In the genomic region with DNA sequence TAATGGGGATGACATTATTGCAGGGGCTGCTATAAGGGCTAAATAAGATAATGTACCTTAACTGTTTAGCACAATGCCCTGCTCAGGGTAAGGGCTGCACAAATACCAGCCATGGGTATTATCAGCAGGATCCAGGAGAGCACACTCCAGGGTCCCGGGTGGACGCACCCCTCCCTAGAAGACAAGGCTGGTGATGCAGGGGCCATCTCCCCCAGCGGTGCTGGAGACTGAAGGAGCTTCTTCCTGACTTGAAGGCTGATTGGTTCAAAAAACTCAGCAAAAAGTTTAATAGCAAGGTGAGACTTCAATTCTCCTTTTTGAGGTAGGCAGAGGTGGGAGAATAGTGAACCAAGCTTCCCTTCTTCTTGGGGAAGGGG, we compare ENCODE assay signal across 29 cellular contexts. TPM values are rescaled to one million over a fixed set of nuclear protein-coding genes. Genes with fewer than 3 reads are reported as not detected.
DNase-seq lines count a peak whose midpoint lies in the region; ATAC-seq and TF ChIP-seq lines count a peak whose summit lies in the region.
"Had no signal": no experiment of that assay in that cellular context is flagged by ENCODE, and none has a peak within 500 bp of the region (broad histone marks: within the 10 kb centered on the region; RNA-seq: fewer than 3 reads in every experiment).

No MANE protein-coding gene starts in this region.

- H3K9me3 Mint-ChIP-seq in nephron (no peaks in the 10 kb centered on the region), MCF 10A (ENCODE audit: unreplicated experiment) (no peaks in the 10 kb centered on the region)
- H3K9me3 Mint-ChIP-seq: activated CD4-positive, alpha-beta memory T cell treated with anti-CD3 and anti-CD28 coated beads for 36 hours; activated T-cell treated with anti-CD3 and anti-CD28 coated beads, Interleukin-2, amount 50 U/mL, for 72 hours; CD4-positive, alpha-beta T cell; central memory CD8-positive, alpha-beta T cell; memory B cell had no signal

- peak; percentile 9 for DNase-seq in activated effector memory CD4-positive, alpha-beta T cell treated with anti-CD3 and anti-CD28 coated beads, Interleukin-2, amount 50 U/mL, for 16 hours
- DNase-seq in activated effector memory CD4-positive, alpha-beta T cell treated with Interleukin-2 at 50 U/mL for 16 hours, result no peak
- DNase-seq in RWPE2 (ENCODE audit: low spot score), result peak; percentile 34
- DNase-seq in upper lobe of right lung, result peak; percentile 35
- DNase-seq in KG1 (lab: John Stamatoyannopoulos, UW), result no peak
- no peak for DNase-seq in MCF 10A (ENCODE audit: unreplicated experiment)
- DNase-seq: activated CD4-positive, alpha-beta memory T cell treated with anti-CD3 and anti-CD28 coated beads for 36 hours; activated CD4-positive, alpha-beta T cell treated with anti-CD3 and anti-CD28 coated beads for 1 hour; activated naive CD4-positive, alpha-beta T cell treated with Interleukin-2 at 50 U/mL for 16 hours; activated T-cell treated with anti-CD3 and anti-CD28 coated beads, Interleukin-2, amount 50 U/mL, for 72 hours; CD4-positive, alpha-beta T cell; dermis blood vessel endothelial cell; HCEC 1CT; NCI-H1048; NCI-H1694; NCI-H2171 treated with DMSO at 0.1 percent for 48 hours; NCI-H526; OCI-M1; stimulated activated CD4-positive, alpha-beta T cell treated with anti-CD3 and anti-CD28 coated beads, Interleukin-12 subunit alpha, Interleukin-12 subunit beta, amount 100 ng/mL, for 4 hours; stimulated activated CD4-positive, alpha-beta T cell treated with anti-CD3 and anti-CD28 coated beads, Interleukin-2, amount 100 ng/mL, for 48 hours had no signal

- POLR2A ChIA-PET in MCF 10A (lab: Yijun Ruan, JAX), result interaction anchor here (0.6 to 1.7 kb wide), 4 partner anchors 9 to 351 kb away, joined by 3 to 9 read pairs (median 6); no protein-coding TSS in a partner anchor

- H3K27ac Mint-ChIP-seq in nephron, result peak overlapping the region in 2 of 3 experiments; percentile 87 to 95
- H3K27ac Mint-ChIP-seq in MCF 10A (ENCODE audit: low read depth, unreplicated experiment), result no peak overlapping the region
- H3K27ac Mint-ChIP-seq: activated CD4-positive, alpha-beta memory T cell treated with anti-CD3 and anti-CD28 coated beads for 36 hours; activated T-cell treated with anti-CD3 and anti-CD28 coated beads, Interleukin-2, amount 50 U/mL, for 72 hours; CD4-positive, alpha-beta T cell; memory B cell had no signal

- ATAC-seq in RWPE2 (ENCODE audit: low read depth) (no peak), upper lobe of right lung (no peak), HG03045 (IDR thresholded peaks at IDR 0.05; ENCODE audit: unreplicated experiment) (no peak)
- ATAC-seq: activated T-cell treated with anti-CD3 and anti-CD28 coated beads, Interleukin-2, amount 50 U/mL, for 72 hours; esophagus mucosa; left lung; right cardiac atrium had no signal

- peaks cover 22% of the 10 kb centered on the region for H3K27me3 Mint-ChIP-seq in nephron (ENCODE audit: low read depth)
- H3K27me3 Mint-ChIP-seq in MCF 10A (ENCODE audit: insufficient read depth, unreplicated experiment), result no peaks in the 10 kb centered on the region
- H3K27me3 Mint-ChIP-seq: memory B cell had no signal

- CTCF ChIA-PET in MCF 10A (lab: Yijun Ruan, JAX), result interaction anchor here (0.6 to 5.5 kb wide), 7 partner anchors 11 to 121 kb away, joined by 3 to 62 read pairs (median 3); no protein-coding TSS in a partner anchor

- H3K4me3 Mint-ChIP-seq in nephron (peak overlapping the region; percentile 32 to 77 (median 62)), MCF 10A (ENCODE audit: unreplicated experiment) (no peak overlapping the region)
- H3K4me3 Mint-ChIP-seq: activated CD4-positive, alpha-beta memory T cell treated with anti-CD3 and anti-CD28 coated beads for 36 hours; activated T-cell treated with anti-CD3 and anti-CD28 coated beads, Interleukin-2, amount 50 U/mL, for 72 hours; CD4-positive, alpha-beta T cell; central memory CD8-positive, alpha-beta T cell; memory B cell had no signal

- H3K4me1 ChIP-seq in RWPE2 (ENCODE audit: insufficient read depth, poor library complexity, severe bottlenecking), result no peaks in the 10 kb centered on the region
- peaks cover 28% of the 10 kb centered on the region for H3K4me1 ChIP-seq in upper lobe of right lung

- intact Hi-C loops in upper lobe of right lung (cut with DNase I), result no loop called here
- intact Hi-C loops in MCF 10A (cut with micrococcal nuclease), result no loop called here

- H3K4me3 ChIP-seq in RWPE2 (ENCODE audit: severe bottlenecking) (no peak overlapping the region), upper lobe of right lung (no peak overlapping the region)
- H3K4me3 ChIP-seq: left lung, tibial nerve had no signal

- TF ChIP-seq CTCF in RWPE2 (IDR thresholded peaks at IDR 0.05; ENCODE audit: poor library complexity, severe bottlenecking) (no peak), nephron (IDR thresholded peaks at IDR 0.05; ENCODE audit: unreplicated experiment in 3 of 3) (no peak), upper lobe of right lung (IDR thresholded peaks at IDR 0.05) (no peak), MCF 10A (IDR thresholded peaks at IDR 0.05; ENCODE audit: unreplicated experiment) (no peak)

- no peaks in the 10 kb centered on the region for H3K9me3 ChIP-seq in RWPE2 (ENCODE audit: severe bottlenecking)
- no peaks in the 10 kb centered on the region for H3K9me3 ChIP-seq in upper lobe of right lung
- H3K9me3 ChIP-seq: left lung, SK-N-SH, tibial nerve had no signal

- H3K36me3 Mint-ChIP-seq in nephron (ENCODE audit: low read depth), result peaks cover 4% of the 10 kb centered on the region
- peaks cover 7% of the 10 kb centered on the region for H3K36me3 Mint-ChIP-seq in MCF 10A (ENCODE audit: insufficient read depth, unreplicated experiment)
- H3K36me3 Mint-ChIP-seq: activated CD4-positive, alpha-beta memory T cell treated with anti-CD3 and anti-CD28 coated beads for 36 hours had no signal

- no TSS peak for BruUV-seq in MCF 10A (replicated peaks; lab: Mats Ljungman, UMichigan)

- H3K4me1 Mint-ChIP-seq in nephron (peaks cover 58% of the 10 kb centered on the region), MCF 10A (ENCODE audit: insufficient read depth, unreplicated experiment) (peaks cover 18% of the 10 kb centered on the region)

- H3K27ac ChIP-seq in RWPE2 (ENCODE audit: poor library complexity, severe bottlenecking) (no peak overlapping the region), upper lobe of right lung (no peak overlapping the region)
- H3K27ac ChIP-seq: left lung, tibial nerve had no signal

- peaks cover 30% of the 10 kb centered on the region for H3K27me3 ChIP-seq in RWPE2 (ENCODE audit: insufficient read depth, poor library complexity, severe bottlenecking)
- H3K27me3 ChIP-seq in upper lobe of right lung, result no peaks in the 10 kb centered on the region
- H3K27me3 ChIP-seq: tibial nerve had no signal

- H3K36me3 ChIP-seq in RWPE2 (ENCODE audit: low read depth), result no peaks in the 10 kb centered on the region
- H3K36me3 ChIP-seq in upper lobe of right lung, result no peaks in the 10 kb centered on the region
- H3K36me3 ChIP-seq: left lung, tibial nerve had no signal

RNA-seq across cellular contexts. Expression of a gene that starts 2.7 kb away (rescaled TPM):
- total RNA-seq in upper lobe of right lung (30.6 TPM), MCF 10A (2022) (7.8 and 10.9 TPM in 2 replicates)

Comparison
In these comparisons a context has a peak if more than half of its experiments do, and no peak if none do; other contexts are left out.
1. DNase-seq: peak in activated effector memory CD4-positive, alpha-beta T cell treated with anti-CD3 and anti-CD28 coated beads, Interleukin-2, amount 50 U/mL, for 16 hours (single experiment), RWPE2 (single experiment) and upper lobe of right lung (single experiment); none in activated effector memory CD4-positive, alpha-beta T cell treated with Interleukin-2 at 50 U/mL for 16 hours (single experiment), KG1 (single experiment) and MCF 10A (single experiment).